ENCODE assay signal across 1 cellular context in the genomic region with DNA sequence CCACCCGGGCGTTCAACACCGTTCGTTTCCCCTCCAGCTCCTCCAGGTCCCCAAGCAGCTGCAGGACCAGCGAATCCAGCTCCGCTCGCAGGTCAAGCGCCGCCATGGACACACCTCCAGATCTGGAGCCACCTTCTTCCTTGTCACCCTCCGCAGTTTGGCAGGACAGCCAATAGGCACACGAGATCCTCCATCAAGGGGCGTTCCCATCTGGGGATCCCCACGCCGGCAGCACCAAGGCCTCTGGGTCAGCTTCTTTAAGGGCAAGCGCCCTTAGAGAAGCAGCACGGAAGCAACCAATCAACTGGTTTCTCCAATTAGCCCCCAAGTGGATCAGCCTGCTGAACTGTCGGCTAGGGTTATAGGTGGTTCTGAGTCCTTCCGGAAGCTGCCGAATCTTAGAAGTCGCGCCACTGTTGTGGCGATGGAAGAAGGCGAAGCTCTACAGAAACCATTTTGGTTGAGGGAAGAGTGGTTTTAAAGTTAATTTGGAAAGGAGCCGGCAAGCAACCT.
TF ChIP-seq lines count a peak whose summit lies in the region.

No MANE protein-coding gene starts in this region.

TF ChIP-seq in HepG2, 621 proteins besides CTCF, POLR2A, EP300 and RAD21 (continued from another document and continues in another):
- TF ChIP-seq, protein P1, sequence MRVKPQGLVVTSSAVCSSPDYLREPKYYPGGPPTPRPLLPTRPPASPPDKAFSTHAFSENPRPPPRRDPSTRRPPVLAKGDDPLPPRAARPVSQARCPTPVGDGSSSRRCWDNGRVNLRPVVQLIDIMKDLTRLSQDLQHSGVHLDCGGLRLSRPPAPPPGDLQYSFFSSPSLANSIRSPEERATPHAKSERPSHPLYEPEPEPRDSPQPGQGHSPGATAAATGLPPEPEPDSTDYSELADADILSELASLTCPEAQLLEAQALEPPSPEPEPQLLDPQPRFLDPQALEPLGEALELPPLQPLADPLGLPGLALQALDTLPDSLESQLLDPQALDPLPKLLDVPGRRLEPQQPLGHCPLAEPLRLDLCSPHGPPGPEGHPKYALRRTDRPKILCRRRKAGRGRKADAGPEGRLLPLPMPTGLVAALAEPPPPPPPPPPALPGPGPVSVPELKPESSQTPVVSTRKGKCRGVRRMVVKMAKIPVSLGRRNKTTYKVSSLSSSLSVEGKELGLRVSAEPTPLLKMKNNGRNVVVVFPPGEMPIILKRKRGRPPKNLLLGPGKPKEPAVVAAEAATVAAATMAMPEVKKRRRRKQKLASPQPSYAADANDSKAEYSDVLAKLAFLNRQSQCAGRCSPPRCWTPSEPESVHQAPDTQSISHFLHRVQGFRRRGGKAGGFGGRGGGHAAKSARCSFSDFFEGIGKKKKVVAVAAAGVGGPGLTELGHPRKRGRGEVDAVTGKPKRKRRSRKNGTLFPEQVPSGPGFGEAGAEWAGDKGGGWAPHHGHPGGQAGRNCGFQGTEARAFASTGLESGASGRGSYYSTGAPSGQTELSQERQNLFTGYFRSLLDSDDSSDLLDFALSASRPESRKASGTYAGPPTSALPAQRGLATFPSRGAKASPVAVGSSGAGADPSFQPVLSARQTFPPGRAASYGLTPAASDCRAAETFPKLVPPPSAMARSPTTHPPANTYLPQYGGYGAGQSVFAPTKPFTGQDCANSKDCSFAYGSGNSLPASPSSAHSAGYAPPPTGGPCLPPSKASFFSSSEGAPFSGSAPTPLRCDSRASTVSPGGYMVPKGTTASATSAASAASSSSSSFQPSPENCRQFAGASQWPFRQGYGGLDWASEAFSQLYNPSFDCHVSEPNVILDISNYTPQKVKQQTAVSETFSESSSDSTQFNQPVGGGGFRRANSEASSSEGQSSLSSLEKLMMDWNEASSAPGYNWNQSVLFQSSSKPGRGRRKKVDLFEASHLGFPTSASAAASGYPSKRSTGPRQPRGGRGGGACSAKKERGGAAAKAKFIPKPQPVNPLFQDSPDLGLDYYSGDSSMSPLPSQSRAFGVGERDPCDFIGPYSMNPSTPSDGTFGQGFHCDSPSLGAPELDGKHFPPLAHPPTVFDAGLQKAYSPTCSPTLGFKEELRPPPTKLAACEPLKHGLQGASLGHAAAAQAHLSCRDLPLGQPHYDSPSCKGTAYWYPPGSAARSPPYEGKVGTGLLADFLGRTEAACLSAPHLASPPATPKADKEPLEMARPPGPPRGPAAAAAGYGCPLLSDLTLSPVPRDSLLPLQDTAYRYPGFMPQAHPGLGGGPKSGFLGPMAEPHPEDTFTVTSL (CRISPR knock-in tag; IDR thresholded peaks at IDR 0.05; ENCODE audit: borderline replicate concordance), result 0 out of 2 replicates have a peak, but pooled peaks have one; percentile 15
- TF ChIP-seq, protein P2, sequence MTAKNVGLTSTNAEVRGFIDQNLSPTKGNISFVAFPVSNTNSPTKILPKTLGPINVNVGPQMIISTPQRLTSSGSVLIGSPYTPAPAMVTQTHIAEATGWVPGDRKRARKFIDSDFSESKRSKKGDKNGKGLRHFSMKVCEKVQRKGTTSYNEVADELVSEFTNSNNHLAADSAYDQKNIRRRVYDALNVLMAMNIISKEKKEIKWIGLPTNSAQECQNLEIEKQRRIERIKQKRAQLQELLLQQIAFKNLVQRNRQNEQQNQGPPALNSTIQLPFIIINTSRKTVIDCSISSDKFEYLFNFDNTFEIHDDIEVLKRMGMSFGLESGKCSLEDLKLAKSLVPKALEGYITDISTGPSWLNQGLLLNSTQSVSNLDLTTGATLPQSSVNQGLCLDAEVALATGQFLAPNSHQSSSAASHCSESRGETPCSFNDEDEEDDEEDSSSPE (CRISPR knock-in tag; IDR thresholded peaks at IDR 0.05), result 0 out of 2 replicates have a peak, but pooled peaks have one; percentile 2
- TF ChIP-seq SYNCRIP (IDR thresholded peaks at IDR 0.05; ENCODE audit: insufficient read depth, low read depth, low read length) (no peak), ZNF660 (CRISPR knock-in tag; IDR thresholded peaks at IDR 0.05; ENCODE audit: borderline replicate concordance, low read depth) (no peak), ZNF3 (CRISPR knock-in tag; IDR thresholded peaks at IDR 0.05) (no peak), ZNF230 (CRISPR knock-in tag; IDR thresholded peaks at IDR 0.05) (no peak), ZNF713 (CRISPR knock-in tag; IDR thresholded peaks at IDR 0.05) (no peak), ARNT (IDR thresholded peaks at IDR 0.05) (no peak), ZNF430 (CRISPR knock-in tag; IDR thresholded peaks at IDR 0.05) (no peak), SRSF1 (optimal IDR thresholded peaks at IDR 0.05; ENCODE audit: low read depth, low read length) (peak; percentile 70), BRD4 (CRISPR knock-in tag; IDR thresholded peaks at IDR 0.05) (no peak; the same call in 1 of the 2 replicates), ZNF614 (CRISPR knock-in tag; IDR thresholded peaks at IDR 0.05; ENCODE audit: borderline replicate concordance) (0 out of 2 replicates have a peak, but pooled peaks have one; percentile 3), JUN (CRISPR knock-in tag; IDR thresholded peaks at IDR 0.05) (peak; percentile 29), NAIF1 (CRISPR knock-in tag; IDR thresholded peaks at IDR 0.05; ENCODE audit: borderline replicate concordance) (peak; percentile 51; the same call in 1 of the 2 replicates), PPARG (CRISPR knock-in tag; conservative IDR thresholded peaks at IDR 0.05) (no peak; the same call in 1 of the 2 replicates), ZNF766 (CRISPR knock-in tag; IDR thresholded peaks at IDR 0.05; ENCODE audit: borderline replicate concordance) (no peak), ZNF383 (CRISPR knock-in tag; IDR thresholded peaks at IDR 0.05; ENCODE audit: borderline replicate concordance) (no peak), REL (CRISPR knock-in tag; conservative IDR thresholded peaks at IDR 0.05) (no peak), MTF1 (CRISPR knock-in tag; IDR thresholded peaks at IDR 0.05) (no peak), TBX3 (IDR thresholded peaks at IDR 0.05; ENCODE audit: borderline replicate concordance) (peak; percentile 28; the same call in 1 of the 2 replicates), ISX (CRISPR knock-in tag; conservative IDR thresholded peaks at IDR 0.05) (0 out of 2 replicates have a peak, but pooled peaks have one; percentile 54), KMT2A (CRISPR knock-in tag; IDR thresholded peaks at IDR 0.05) (no peak), SIN3A (IDR thresholded peaks at IDR 0.05; ENCODE audit: borderline replicate concordance, low read depth, low read length) (peak; percentile 87; the same call in 1 of the 2 replicates), ZNF768 (CRISPR knock-in tag; IDR thresholded peaks at IDR 0.05) (peak; percentile 33; the same call in 1 of the 2 replicates), ZFYVE20 (CRISPR knock-in tag; IDR thresholded peaks at IDR 0.05; ENCODE audit: borderline replicate concordance, low read depth) (no peak), MAFF (IDR thresholded peaks at IDR 0.05; ENCODE audit: low read depth, low read length) (no peak), GABPA (IDR thresholded peaks at IDR 0.05; ENCODE audit: low read depth, low read length) (peak; percentile 26; the same call in 1 of the 2 replicates), GABPA (CRISPR knock-in tag; IDR thresholded peaks at IDR 0.05; ENCODE audit: low read depth) (no peak), ZNF260 (CRISPR knock-in tag; IDR thresholded peaks at IDR 0.05; ENCODE audit: borderline replicate concordance, low read depth) (no peak), PHF8 (CRISPR knock-in tag; IDR thresholded peaks at IDR 0.05) (peak; percentile 80), ZNF446 (CRISPR knock-in tag; IDR thresholded peaks at IDR 0.05) (no peak), KLF16 (CRISPR knock-in tag; IDR thresholded peaks at IDR 0.05) (0 out of 4 replicates have a peak, but pooled peaks of 1 of the 2 experiments have one; percentile 15), SMAD3 (CRISPR knock-in tag; IDR thresholded peaks at IDR 0.05) (0 out of 2 replicates have a peak, but pooled peaks have one; percentile 18)
- TF ChIP-seq, protein P3, sequence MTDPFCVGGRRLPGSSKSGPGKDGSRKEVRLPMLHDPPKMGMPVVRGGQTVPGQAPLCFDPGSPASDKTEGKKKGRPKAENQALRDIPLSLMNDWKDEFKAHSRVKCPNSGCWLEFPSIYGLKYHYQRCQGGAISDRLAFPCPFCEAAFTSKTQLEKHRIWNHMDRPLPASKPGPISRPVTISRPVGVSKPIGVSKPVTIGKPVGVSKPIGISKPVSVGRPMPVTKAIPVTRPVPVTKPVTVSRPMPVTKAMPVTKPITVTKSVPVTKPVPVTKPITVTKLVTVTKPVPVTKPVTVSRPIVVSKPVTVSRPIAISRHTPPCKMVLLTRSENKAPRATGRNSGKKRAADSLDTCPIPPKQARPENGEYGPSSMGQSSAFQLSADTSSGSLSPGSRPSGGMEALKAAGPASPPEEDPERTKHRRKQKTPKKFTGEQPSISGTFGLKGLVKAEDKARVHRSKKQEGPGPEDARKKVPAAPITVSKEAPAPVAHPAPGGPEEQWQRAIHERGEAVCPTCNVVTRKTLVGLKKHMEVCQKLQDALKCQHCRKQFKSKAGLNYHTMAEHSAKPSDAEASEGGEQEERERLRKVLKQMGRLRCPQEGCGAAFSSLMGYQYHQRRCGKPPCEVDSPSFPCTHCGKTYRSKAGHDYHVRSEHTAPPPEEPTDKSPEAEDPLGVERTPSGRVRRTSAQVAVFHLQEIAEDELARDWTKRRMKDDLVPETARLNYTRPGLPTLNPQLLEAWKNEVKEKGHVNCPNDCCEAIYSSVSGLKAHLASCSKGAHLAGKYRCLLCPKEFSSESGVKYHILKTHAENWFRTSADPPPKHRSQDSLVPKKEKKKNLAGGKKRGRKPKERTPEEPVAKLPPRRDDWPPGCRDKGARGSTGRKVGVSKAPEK (CRISPR knock-in tag; IDR thresholded peaks at IDR 0.05; ENCODE audit: borderline replicate concordance), result 0 out of 2 replicates have a peak, but pooled peaks have one; percentile 15
- TF ChIP-seq, protein P4, sequence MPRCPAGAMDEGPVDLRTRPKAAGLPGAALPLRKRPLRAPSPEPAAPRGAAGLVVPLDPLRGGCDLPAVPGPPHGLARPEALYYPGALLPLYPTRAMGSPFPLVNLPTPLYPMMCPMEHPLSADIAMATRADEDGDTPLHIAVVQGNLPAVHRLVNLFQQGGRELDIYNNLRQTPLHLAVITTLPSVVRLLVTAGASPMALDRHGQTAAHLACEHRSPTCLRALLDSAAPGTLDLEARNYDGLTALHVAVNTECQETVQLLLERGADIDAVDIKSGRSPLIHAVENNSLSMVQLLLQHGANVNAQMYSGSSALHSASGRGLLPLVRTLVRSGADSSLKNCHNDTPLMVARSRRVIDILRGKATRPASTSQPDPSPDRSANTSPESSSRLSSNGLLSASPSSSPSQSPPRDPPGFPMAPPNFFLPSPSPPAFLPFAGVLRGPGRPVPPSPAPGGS (CRISPR knock-in tag; IDR thresholded peaks at IDR 0.05), result no peak
- TF ChIP-seq, protein P5, sequence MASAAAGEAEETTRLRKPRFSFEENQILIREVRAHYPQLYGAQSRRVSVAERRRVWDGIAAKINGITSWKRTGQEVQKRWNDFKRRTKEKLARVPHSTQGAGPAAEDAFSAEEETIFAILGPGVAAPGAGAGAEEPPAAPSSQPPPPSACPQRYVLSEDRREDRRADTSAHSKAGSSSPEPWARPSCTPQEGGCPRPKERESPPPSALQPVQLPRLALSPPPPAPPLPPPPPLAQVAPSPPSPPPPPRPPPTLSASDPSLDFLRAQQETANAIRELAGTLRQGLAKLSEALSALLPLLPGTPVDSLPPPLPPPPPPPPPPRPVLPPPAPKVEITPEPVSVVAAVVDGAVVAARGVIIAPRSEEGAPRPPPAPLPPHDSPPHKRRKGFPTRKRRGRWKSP (CRISPR knock-in tag; IDR thresholded peaks at IDR 0.05), result no peak
- TF ChIP-seq, protein P6, sequence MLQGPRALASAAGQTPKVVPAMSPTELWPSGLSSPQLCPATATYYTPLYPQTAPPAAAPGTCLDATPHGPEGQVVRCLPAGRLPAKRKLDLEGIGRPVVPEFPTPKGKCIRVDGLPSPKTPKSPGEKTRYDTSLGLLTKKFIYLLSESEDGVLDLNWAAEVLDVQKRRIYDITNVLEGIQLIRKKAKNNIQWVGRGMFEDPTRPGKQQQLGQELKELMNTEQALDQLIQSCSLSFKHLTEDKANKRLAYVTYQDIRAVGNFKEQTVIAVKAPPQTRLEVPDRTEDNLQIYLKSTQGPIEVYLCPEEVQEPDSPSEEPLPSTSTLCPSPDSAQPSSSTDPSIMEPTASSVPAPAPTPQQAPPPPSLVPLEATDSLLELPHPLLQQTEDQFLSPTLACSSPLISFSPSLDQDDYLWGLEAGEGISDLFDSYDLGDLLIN (CRISPR knock-in tag; IDR thresholded peaks at IDR 0.05; ENCODE audit: borderline replicate concordance), result 0 out of 2 replicates have a peak, but pooled peaks have one; percentile 79
- TF ChIP-seq, protein P7, sequence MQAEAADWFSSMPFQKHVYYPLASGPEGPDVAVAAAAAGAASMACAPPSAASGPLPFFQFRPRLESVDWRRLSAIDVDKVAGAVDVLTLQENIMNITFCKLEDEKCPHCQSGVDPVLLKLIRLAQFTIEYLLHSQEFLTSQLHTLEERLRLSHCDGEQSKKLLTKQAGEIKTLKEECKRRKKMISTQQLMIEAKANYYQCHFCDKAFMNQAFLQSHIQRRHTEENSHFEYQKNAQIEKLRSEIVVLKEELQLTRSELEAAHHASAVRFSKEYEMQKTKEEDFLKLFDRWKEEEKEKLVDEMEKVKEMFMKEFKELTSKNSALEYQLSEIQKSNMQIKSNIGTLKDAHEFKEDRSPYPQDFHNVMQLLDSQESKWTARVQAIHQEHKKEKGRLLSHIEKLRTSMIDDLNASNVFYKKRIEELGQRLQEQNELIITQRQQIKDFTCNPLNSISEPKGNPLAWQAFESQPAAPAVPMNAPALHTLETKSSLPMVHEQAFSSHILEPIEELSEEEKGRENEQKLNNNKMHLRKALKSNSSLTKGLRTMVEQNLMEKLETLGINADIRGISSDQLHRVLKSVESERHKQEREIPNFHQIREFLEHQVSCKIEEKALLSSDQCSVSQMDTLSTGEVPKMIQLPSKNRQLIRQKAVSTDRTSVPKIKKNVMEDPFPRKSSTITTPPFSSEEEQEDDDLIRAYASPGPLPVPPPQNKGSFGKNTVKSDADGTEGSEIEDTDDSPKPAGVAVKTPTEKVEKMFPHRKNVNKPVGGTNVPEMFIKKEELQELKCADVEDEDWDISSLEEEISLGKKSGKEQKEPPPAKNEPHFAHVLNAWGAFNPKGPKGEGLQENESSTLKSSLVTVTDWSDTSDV (CRISPR knock-in tag; IDR thresholded peaks at IDR 0.05), result no peak
- TF ChIP-seq, protein P8, sequence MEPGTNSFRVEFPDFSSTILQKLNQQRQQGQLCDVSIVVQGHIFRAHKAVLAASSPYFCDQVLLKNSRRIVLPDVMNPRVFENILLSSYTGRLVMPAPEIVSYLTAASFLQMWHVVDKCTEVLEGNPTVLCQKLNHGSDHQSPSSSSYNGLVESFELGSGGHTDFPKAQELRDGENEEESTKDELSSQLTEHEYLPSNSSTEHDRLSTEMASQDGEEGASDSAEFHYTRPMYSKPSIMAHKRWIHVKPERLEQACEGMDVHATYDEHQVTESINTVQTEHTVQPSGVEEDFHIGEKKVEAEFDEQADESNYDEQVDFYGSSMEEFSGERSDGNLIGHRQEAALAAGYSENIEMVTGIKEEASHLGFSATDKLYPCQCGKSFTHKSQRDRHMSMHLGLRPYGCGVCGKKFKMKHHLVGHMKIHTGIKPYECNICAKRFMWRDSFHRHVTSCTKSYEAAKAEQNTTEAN (CRISPR knock-in tag; conservative IDR thresholded peaks at IDR 0.05), result 0 out of 2 replicates have a peak, but pooled peaks have one; percentile 22
- TF ChIP-seq, protein P9, sequence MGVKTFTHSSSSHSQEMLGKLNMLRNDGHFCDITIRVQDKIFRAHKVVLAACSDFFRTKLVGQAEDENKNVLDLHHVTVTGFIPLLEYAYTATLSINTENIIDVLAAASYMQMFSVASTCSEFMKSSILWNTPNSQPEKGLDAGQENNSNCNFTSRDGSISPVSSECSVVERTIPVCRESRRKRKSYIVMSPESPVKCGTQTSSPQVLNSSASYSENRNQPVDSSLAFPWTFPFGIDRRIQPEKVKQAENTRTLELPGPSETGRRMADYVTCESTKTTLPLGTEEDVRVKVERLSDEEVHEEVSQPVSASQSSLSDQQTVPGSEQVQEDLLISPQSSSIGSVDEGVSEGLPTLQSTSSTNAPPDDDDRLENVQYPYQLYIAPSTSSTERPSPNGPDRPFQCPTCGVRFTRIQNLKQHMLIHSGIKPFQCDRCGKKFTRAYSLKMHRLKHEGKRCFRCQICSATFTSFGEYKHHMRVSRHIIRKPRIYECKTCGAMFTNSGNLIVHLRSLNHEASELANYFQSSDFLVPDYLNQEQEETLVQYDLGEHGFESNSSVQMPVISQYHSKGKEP (CRISPR knock-in tag; IDR thresholded peaks at IDR 0.05), result no peak
